In the genomic region with DNA sequence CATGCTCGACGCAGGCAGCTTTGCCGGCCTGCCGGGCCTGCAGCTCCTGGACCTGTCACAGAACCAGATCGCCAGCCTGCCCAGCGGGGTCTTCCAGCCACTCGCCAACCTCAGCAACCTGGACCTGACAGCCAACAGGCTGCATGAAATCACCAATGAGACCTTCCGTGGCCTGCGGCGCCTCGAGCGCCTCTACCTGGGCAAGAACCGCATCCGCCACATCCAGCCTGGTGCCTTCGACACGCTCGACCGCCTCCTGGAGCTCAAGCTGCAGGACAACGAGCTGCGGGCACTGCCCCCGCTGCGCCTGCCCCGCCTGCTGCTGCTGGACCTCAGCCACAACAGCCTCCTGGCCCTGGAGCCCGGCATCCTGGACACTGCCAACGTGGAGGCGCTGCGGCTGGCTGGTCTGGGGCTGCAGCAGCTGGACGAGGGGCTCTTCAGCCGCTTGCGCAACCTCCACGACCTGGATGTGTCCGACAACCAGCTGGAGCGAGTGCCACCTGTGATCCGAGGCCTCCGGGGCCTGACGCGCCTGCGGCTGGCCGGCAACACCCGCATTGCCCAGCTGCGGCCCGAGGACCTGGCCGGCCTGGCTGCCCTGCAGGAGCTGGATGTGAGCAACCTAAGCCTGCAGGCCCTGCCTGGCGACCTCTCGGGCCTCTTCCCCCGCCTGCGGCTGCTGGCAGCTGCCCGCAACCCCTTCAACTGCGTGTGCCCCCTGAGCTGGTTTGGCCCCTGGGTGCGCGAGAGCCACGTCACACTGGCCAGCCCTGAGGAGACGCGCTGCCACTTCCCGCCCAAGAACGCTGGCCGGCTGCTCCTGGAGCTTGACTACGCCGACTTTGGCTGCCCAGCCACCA, we compare ENCODE assay signal across 1 cellular context.
TF ChIP-seq lines count a peak whose summit lies in the region.

No MANE protein-coding gene starts in this region.

TF ChIP-seq in Ishikawa, 13 proteins besides CTCF, POLR2A, EP300 and RAD21 (continued from another document):
- no peak for TF ChIP-seq REST (IDR thresholded peaks at IDR 0.05; ENCODE audit: low read depth)
- peak; percentile 68 for TF ChIP-seq TEAD4 (IDR thresholded peaks at IDR 0.05)
- peak; percentile 66; the same call in 1 of the 2 replicates for TF ChIP-seq ZBTB7A (IDR thresholded peaks at IDR 0.05; ENCODE audit: low read depth)
- peak; percentile 93 for TF ChIP-seq CEBPB (IDR thresholded peaks at IDR 0.05)
- no peak; the same call in 1 of the 2 replicates for TF ChIP-seq EGR1 (IDR thresholded peaks at IDR 0.05)
- TF ChIP-seq TAF1 (IDR thresholded peaks at IDR 0.05; ENCODE audit: low read depth): no peak
- TF ChIP-seq NFIC (IDR thresholded peaks at IDR 0.05): peak; percentile 97
